In genomic region chr3:56998081-56998529, GRCh38 we compare ENCODE assay signal across 17 cellular contexts.
DNase-seq lines count a peak whose midpoint lies in the region; ATAC-seq and TF ChIP-seq lines count a peak whose summit lies in the region.
"Had no signal": no experiment of that assay in that cellular context is flagged by ENCODE, and none has a peak within 500 bp of the region (broad histone marks: within the 10 kb centered on the region; RNA-seq: fewer than 3 reads in every experiment).

No MANE protein-coding gene starts in this region.

- no peaks in the 10 kb centered on the region for H3K79me1 ChIP-seq in IMR-90 (ENCODE audit: low read depth in 1 of 2, low read length in 2 of 2)

- H3K36me3 ChIP-seq in IMR-90 (ENCODE audit: control insufficient read depth, insufficient read depth, low read length) (no peaks in the 10 kb centered on the region), stomach (no peaks in the 10 kb centered on the region)
- H3K36me3 ChIP-seq: BE2C had no signal

- no peak overlapping the region for H4K91ac ChIP-seq in IMR-90 (ENCODE audit: insufficient read depth, low read depth, low read length)

- no peak overlapping the region for H2AK9ac ChIP-seq in IMR-90 (replicated peaks; ENCODE audit: low read depth, low read length, poor library complexity)

- H3K27ac Mint-ChIP-seq in activated naive CD4-positive, alpha-beta T cell treated with anti-CD3 and anti-CD28 coated beads, Interleukin-2, amount 50 U/mL, for 72 hours: no peak overlapping the region
- H3K27ac Mint-ChIP-seq: activated naive CD8-positive, alpha-beta T cell treated with anti-CD3 and anti-CD28 coated beads, Interleukin-2, amount 10 ng/mL, durations not matched to agents 7 days and 5 days had no signal

- no peaks in the 10 kb centered on the region for H3K27me3 ChIP-seq in IMR-90 (ENCODE audit: control insufficient read depth, insufficient read depth, low read length)
- no peaks in the 10 kb centered on the region for H3K27me3 ChIP-seq in stomach
- H3K27me3 ChIP-seq: BE2C had no signal

- H3K36me3 Mint-ChIP-seq in activated naive CD4-positive, alpha-beta T cell treated with anti-CD3 and anti-CD28 coated beads, Interleukin-2, amount 50 U/mL, for 72 hours: no peaks in the 10 kb centered on the region
- H3K36me3 Mint-ChIP-seq: activated naive CD8-positive, alpha-beta T cell treated with anti-CD3 and anti-CD28 coated beads, Interleukin-2, amount 10 ng/mL, durations not matched to agents 7 days and 5 days had no signal

- dilution Hi-C loops in IMR-90 (cut with HindIII; ENCODE audit: low sequenced_read_pairs, unreplicated experiment): no loop called here

- no peak overlapping the region; the same call in 1 of the 2 replicates for H3K18ac ChIP-seq in IMR-90 (ENCODE audit: low read depth, low read length)

- H3K14ac ChIP-seq in IMR-90 (replicated peaks; ENCODE audit: low read depth, low read length): no peak overlapping the region

- TF ChIP-seq POLR2A in IMR-90 (IDR thresholded peaks at IDR 0.05; ENCODE audit: low read depth, low read length) (no peak), stomach (IDR thresholded peaks at IDR 0.05) (no peak)

- no peak overlapping the region for H2AFZ ChIP-seq in IMR-90 (replicated peaks; ENCODE audit: low read length, poor library complexity)

- no peak overlapping the region for H4K8ac ChIP-seq in IMR-90 (ENCODE audit: low read depth in 2 of 2, low read length in 2 of 2)

- no peak for DNase-seq in IMR-90
- DNase-seq in left colon: no peak
- DNase-seq in stomach: no peak
- no peak for DNase-seq in activated naive CD4-positive, alpha-beta T cell treated with anti-CD3 and anti-CD28 coated beads, Interleukin-2, amount 50 U/mL, for 72 hours (ENCODE audit: low spot score in 2 of 2)
- no peak for DNase-seq in iPS-NIHi7 (ENCODE audit: extremely low spot score)
- DNase-seq in GM10248 (ENCODE audit: extremely low spot score): no peak
- DNase-seq: activated CD4-positive, alpha-beta T cell treated with anti-CD3 and anti-CD28 coated beads, Interleukin-2, amount 50 U/mL, for 48 hours; activated naive CD8-positive, alpha-beta T cell treated with anti-CD3 and anti-CD28 coated beads, Interleukin-2, amount 10 ng/mL, durations not matched to agents 7 days and 5 days; activated T-cell treated with anti-CD3 and anti-CD28 coated beads, Interleukin-2, amount 50 U/mL, for 48 hours; BE2C; KBM-7; midbrain; NCI-H1105 treated with DMSO at 0.1 percent for 48 hours; NCI-H2227 treated with DMSO at 0.1 percent for 48 hours had no signal

- no peaks in the 10 kb centered on the region for H3K9me3 Mint-ChIP-seq in activated naive CD4-positive, alpha-beta T cell treated with anti-CD3 and anti-CD28 coated beads, Interleukin-2, amount 50 U/mL, for 72 hours
- H3K9me3 Mint-ChIP-seq: activated naive CD8-positive, alpha-beta T cell treated with anti-CD3 and anti-CD28 coated beads, Interleukin-2, amount 10 ng/mL, durations not matched to agents 7 days and 5 days had no signal

- TF ChIP-seq RAD21 in IMR-90 (IDR thresholded peaks at IDR 0.05; ENCODE audit: low read length): no peak

- no peak overlapping the region for H2BK5ac ChIP-seq in IMR-90 (ENCODE audit: low read depth, low read length, poor library complexity, severe bottlenecking)

- H4K20me1 ChIP-seq in IMR-90 (ENCODE audit: insufficient read depth, low read length): no peaks in the 10 kb centered on the region

- no peak for TF ChIP-seq CTCF in IMR-90 (conservative IDR thresholded peaks at IDR 0.05; ENCODE audit: low read depth, low read length)
- no peak for TF ChIP-seq CTCF in stomach (IDR thresholded peaks at IDR 0.05)
- TF ChIP-seq CTCF in GM10248 (IDR thresholded peaks at IDR 0.05; ENCODE audit: control extremely low read depth, extremely low read depth, low read depth, missing control alignments): no peak

- H3K4ac ChIP-seq in IMR-90 (ENCODE audit: low read depth, low read length): no peak overlapping the region

- intact Hi-C loops in IMR-90 (cut with micrococcal nuclease) (loop anchor here (2.0 to 5.0 kb wide), 4 partner anchors 81 to 229 kb away; partner anchors contain the start of gene APPL1), left colon (cut with DNase I, micrococcal nuclease) (loop anchor here in 1 of 2 donors (5.0 to 10.0 kb wide), 2 partner anchors 79 to 227 kb away; partner anchors contain the start of gene APPL1), stomach (cut with DNase I; ENCODE audit: low total_unique reads) (no loop called here)

- H3K4me3 ChIP-seq in IMR-90 (ENCODE audit: insufficient read depth, low read depth, low read length): no peak overlapping the region
- no peak overlapping the region for H3K4me3 ChIP-seq in stomach

- whole genome bisulfite sequencing in IMR-90 (ENCODE audit: extremely low coverage in 2 of 2, insufficient read length in 1 of 2), 2 experiments: no CpG with 5 or more reads among the region's 3 CpGs
- 23 to 43% (median 34%) methylated on average over 3 of the region's 3 CpGs for WGBS in stomach, 5 donors

- CTCF ChIA-PET in IMR-90 (lab: Yijun Ruan, JAX): no interaction called here
- CTCF ChIA-PET in GM10248 (lab: Yijun Ruan, JAX): interaction anchor here (1.2 to 5.7 kb wide), 6 partner anchors 10 to 293 kb away, joined by 3 to 46 read pairs (median 6); no protein-coding TSS in a partner anchor

- H4K5ac ChIP-seq in IMR-90 (ENCODE audit: low read depth, low read length): no peak overlapping the region; the same call in 1 of the 2 replicates

- H3K4me1 ChIP-seq in IMR-90 (ENCODE audit: control insufficient read depth, insufficient read depth, low read length) (peaks cover 13% of the 10 kb centered on the region; the same call in 1 of the 2 replicates), stomach (peaks cover 0 to 19% (median 12%) of the 10 kb centered on the region in 4 donors)
- H3K4me1 ChIP-seq: BE2C had no signal

- H3K9me3 ChIP-seq in IMR-90 (ENCODE audit: control insufficient read depth, insufficient read depth, low read length) (no peaks in the 10 kb centered on the region), stomach (no peaks in the 10 kb centered on the region)
- H3K9me3 ChIP-seq: BE2C had no signal

- in situ Hi-C loops in IMR-90 (cut with MboI; ENCODE audit: low sequenced_read_pairs): no loop called here

- no peak overlapping the region for H2BK15ac ChIP-seq in IMR-90 (ENCODE audit: low read depth, low read length)

- no peak for TF ChIP-seq EP300 in stomach (IDR thresholded peaks at IDR 0.05)

- H3K27ac ChIP-seq in IMR-90 (ENCODE audit: insufficient read depth, low read length) (no peak overlapping the region), angular gyrus (ENCODE audit: low read depth, low read length) (peak overlapping the region; percentile 71), stomach (peak overlapping the region in 3 of 5 donors; percentile 6 to 47 (median 30))
- H3K27ac ChIP-seq: HL-60 had no signal

- no peak overlapping the region for H3K4me2 ChIP-seq in IMR-90 (ENCODE audit: low read depth, low read length)

- no peak overlapping the region; the same call in 1 of the 2 replicates for H2BK20ac ChIP-seq in IMR-90 (ENCODE audit: low read depth, low read length)

- H3K23ac ChIP-seq in IMR-90 (ENCODE audit: low read depth, low read length): no peak overlapping the region

- ATAC-seq in IMR-90 (ENCODE audit: low read depth) (peak; percentile 12; the same call in 1 of the 2 replicates), left colon (peak; percentile 37), GM19328 (IDR thresholded peaks at IDR 0.05; ENCODE audit: unreplicated experiment) (no peak)
- no peak for ATAC-seq in activated naive CD4-positive, alpha-beta T cell treated with anti-CD3 and anti-CD28 coated beads, Interleukin-2, amount 50 U/mL, for 72 hours

- no peak overlapping the region for H3K9ac ChIP-seq in IMR-90 (ENCODE audit: low read depth, low read length)

- H2AK5ac ChIP-seq in IMR-90 (ENCODE audit: low read depth, low read length): no peak overlapping the region

- no peak overlapping the region for H3K56ac ChIP-seq in IMR-90 (ENCODE audit: extremely low read depth, insufficient read depth, low read length)

- POLR2A ChIA-PET in IMR-90 (lab: Charles Lee; ENCODE audit: unreplicated experiment): interaction anchor here (0.6 to 0.7 kb wide), 2 partner anchors 89 to 227 kb away, joined by 7 to 8 read pairs; no protein-coding TSS in a partner anchor
- POLR2A ChIA-PET in GM10248 (lab: Yijun Ruan, JAX): interaction anchor here (0.6 to 0.7 kb wide), 3 partner anchors 52 to 197 kb away, joined by 3 to 5 read pairs (median 3); partner anchors contain the start of gene ARHGEF3

- H3K9me1 ChIP-seq in IMR-90 (ENCODE audit: insufficient read depth, low read length): no peaks in the 10 kb centered on the region

- H2BK120ac ChIP-seq in IMR-90 (ENCODE audit: low read depth, low read length): no peak overlapping the region

- BruUV-seq in IMR-90 (replicated peaks; lab: Mats Ljungman, UMichigan): no TSS peak

TF ChIP-seq in IMR-90, 13 proteins besides CTCF, POLR2A, EP300 and RAD21:
- TF ChIP-seq MXI1 (IDR thresholded peaks at IDR 0.05; ENCODE audit: borderline replicate concordance, low read depth, low read length) (no peak), RFX5 (IDR thresholded peaks at IDR 0.05; ENCODE audit: low read depth, low read length) (no peak), NFE2L2 (IDR thresholded peaks at IDR 0.05; ENCODE audit: low read depth, low read length) (no peak), CHD1 (IDR thresholded peaks at IDR 0.05; ENCODE audit: low read depth, low read length) (no peak)

Comparison
In these comparisons a context has a peak if more than half of its experiments do, and no peak if none do; other contexts are left out.
1. ATAC-seq: peak in IMR-90 (single experiment) and left colon (single experiment); none in activated naive CD4-positive, alpha-beta T cell treated with anti-CD3 and anti-CD28 coated beads, Interleukin-2, amount 50 U/mL, for 72 hours (0 of 2) and GM19328 (single experiment).